2 cellular contexts compared by ENCODE assay signal in the genomic region with DNA sequence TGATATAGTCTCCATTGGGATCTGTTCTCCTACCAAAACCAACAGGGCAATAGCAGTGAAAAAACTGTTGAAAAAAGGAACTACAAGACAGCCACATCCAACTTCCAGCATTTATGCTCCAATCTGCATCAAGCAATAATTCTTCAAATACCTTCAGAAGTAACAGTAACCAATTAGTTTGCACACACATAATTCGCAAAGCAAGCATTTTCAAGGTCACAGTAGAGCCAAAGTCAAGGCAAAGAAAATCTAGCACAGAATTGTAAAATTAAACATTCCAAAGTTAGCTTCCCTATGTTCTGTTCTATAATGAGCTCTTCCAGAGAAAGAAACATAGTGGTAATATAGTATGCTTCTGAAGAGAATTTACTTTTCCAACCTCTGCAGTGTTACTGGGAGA.
TF ChIP-seq lines count a peak whose summit lies in the region.

No MANE protein-coding gene starts in this region.

TF ChIP-seq in A549, 52 proteins besides CTCF, POLR2A, EP300 and RAD21 (continued from another document):
- TF ChIP-seq HOXB5 (CRISPR knock-in tag; IDR thresholded peaks at IDR 0.05) (no peak), CHD2 (IDR thresholded peaks at IDR 0.05; ENCODE audit: low read length, partially characterized antibody) (no peak), MAFK (IDR thresholded peaks at IDR 0.05; ENCODE audit: partially characterized antibody) (peak; percentile 68), ZC3H11A (IDR thresholded peaks at IDR 0.05) (no peak), CEBPB (IDR thresholded peaks at IDR 0.05) (no peak)

TF ChIP-seq in K562, 482 proteins besides CTCF, POLR2A, EP300 and RAD21:
- TF ChIP-seq PREB (CRISPR knock-in tag; IDR thresholded peaks at IDR 0.05) (no peak), TGIF2 (CRISPR knock-in tag; IDR thresholded peaks at IDR 0.05) (no peak), ZNF316 (IDR thresholded peaks at IDR 0.05) (peak; percentile 47)
TF ChIP-seq in K562: peak in this region for 1.
